ENCODE assay signal across 32 cellular contexts in the genomic region with DNA sequence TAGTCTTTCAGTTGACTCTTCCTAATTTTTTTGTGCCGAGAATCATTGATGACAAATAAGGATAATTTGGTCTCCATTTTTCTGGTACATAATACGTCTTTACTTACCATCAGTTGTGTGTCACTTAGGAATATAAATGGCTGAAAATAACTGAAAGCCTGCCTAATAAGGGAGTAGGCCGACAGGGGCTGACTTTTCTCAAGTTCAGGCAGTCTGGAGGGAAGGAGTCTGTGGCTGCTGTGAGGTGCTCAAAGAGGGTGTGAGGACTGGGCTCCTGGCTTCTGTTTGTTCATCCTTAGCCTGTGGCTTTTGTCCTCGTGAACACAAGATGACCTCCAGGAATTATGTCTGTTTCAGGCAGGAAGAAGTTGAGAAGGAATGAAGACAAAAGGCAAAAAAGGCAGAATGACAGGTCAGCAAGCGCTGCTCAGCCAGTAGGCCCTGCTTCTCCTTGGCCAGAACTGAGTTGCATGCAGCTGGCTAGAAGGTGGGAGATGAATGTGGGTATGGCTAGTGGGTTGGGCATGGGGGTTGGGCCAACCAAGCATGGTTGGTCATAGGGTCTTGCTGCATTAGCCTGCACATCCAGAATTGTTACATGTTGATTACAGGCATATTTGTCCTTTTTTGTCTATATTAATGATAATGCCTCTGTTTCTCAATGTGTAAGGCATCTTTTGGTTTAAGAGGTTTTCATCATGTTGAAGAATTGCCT. TPM values are rescaled to one million over a fixed set of nuclear protein-coding genes. Genes with fewer than 3 reads are reported as not detected.
DNase-seq lines count a peak whose midpoint lies in the region; ATAC-seq, FAIRE-seq and TF ChIP-seq lines count a peak whose summit lies in the region.
"Had no signal": no experiment of that assay in that cellular context is flagged by ENCODE, and none has a peak within 500 bp of the region (broad histone marks: within the 10 kb centered on the region; RNA-seq: fewer than 3 reads in every experiment).

No MANE protein-coding gene starts in this region.

- no peak for TF ChIP-seq EP300 in A549 (IDR thresholded peaks at IDR 0.05)

- POLR2A ChIA-PET in A549 (lab: Yijun Ruan, JAX): no interaction called here

- H3K27ac ChIP-seq in A549 (0 out of 6 replicates have a peak overlapping the region, but pooled peaks of 1 of the 2 experiments have one; percentile 19), endodermal cell (ENCODE audit: low read depth, low read length) (no peak overlapping the region), trophoblast cell (ENCODE audit: low read depth, low read length) (peak overlapping the region; percentile 40)
- H3K27ac ChIP-seq: brain microvascular endothelial cell, colonic mucosa, HL-60, Peyer's patch had no signal

- H3K36me3 ChIP-seq in endodermal cell (ENCODE audit: control insufficient read depth, insufficient read depth, low read length) (peaks cover 6% of the 10 kb centered on the region), trophoblast cell (ENCODE audit: control insufficient read depth in 1 of 2, insufficient read depth in 2 of 2, low read length in 2 of 2) (no peaks in the 10 kb centered on the region)
- H3K36me3 ChIP-seq: BE2C, brain microvascular endothelial cell, colonic mucosa, Peyer's patch had no signal

- no peak overlapping the region for H2BK12ac ChIP-seq in trophoblast cell (ENCODE audit: low read length)

- H3K4me3 ChIP-seq in A549 (no peak overlapping the region), endodermal cell (ENCODE audit: low read length) (no peak overlapping the region), trophoblast cell (ENCODE audit: low read depth, low read length) (no peak overlapping the region)
- H3K4me3 ChIP-seq: colonic mucosa, Peyer's patch had no signal

- FAIRE-seq in A549 (lab: Jason Lieb, UNC): peak; percentile 56
- no peak for FAIRE-seq in frontal cortex (lab: Jason Lieb, UNC)
- FAIRE-seq: GM19239, keratinocyte, urothelium cell line had no signal

- H3K9me3 ChIP-seq in A549 (no peaks in the 10 kb centered on the region), endodermal cell (ENCODE audit: control insufficient read depth, low read length) (no peaks in the 10 kb centered on the region), trophoblast cell (ENCODE audit: insufficient read depth, low read depth, low read length) (no peaks in the 10 kb centered on the region)
- H3K9me3 ChIP-seq: BE2C, colonic mucosa, Peyer's patch had no signal

- H3K27ac Mint-ChIP-seq in HFFc6: peak overlapping the region; percentile 59
- peak overlapping the region; percentile 36 for H3K27ac Mint-ChIP-seq in endodermal cell
- H3K27ac Mint-ChIP-seq: activated CD4-positive, alpha-beta memory T cell treated with anti-CD3 and anti-CD28 coated beads, Interleukin-2, amount 10 ng/mL, durations not matched to agents 7 days and 5 days; activated T-helper 1 cell treated with anti-CD3 and anti-CD28 coated beads, Interleukin-12 subunit alpha, Interleukin-12 subunit beta, Interleukin-2, Interleukin-4 antibody, amounts not matched to agents 30 ng/mL and 10 ng/mL and 1 ng/mL, durations not matched to agents 14 hours and 24 hours and 36 hours; stimulated activated effector memory CD8-positive, alpha-beta T cell treated with anti-CD3 and anti-CD28 coated beads, Interleukin-12 subunit alpha, Interleukin-12 subunit beta, amount 100 ng/mL, for 72 hours had no signal

- H3K4me1 Mint-ChIP-seq in HFFc6 (ENCODE audit: low read depth) (peaks cover 74% of the 10 kb centered on the region), endodermal cell (peaks cover 37% of the 10 kb centered on the region)
- H3K4me1 Mint-ChIP-seq: activated CD4-positive, alpha-beta memory T cell treated with anti-CD3 and anti-CD28 coated beads, Interleukin-2, amount 10 ng/mL, durations not matched to agents 7 days and 5 days had no signal

- H3K27me3 Mint-ChIP-seq in HFFc6 (ENCODE audit: insufficient read depth) (no peaks in the 10 kb centered on the region), endodermal cell (ENCODE audit: insufficient read depth) (no peaks in the 10 kb centered on the region)
- H3K27me3 Mint-ChIP-seq: activated CD4-positive, alpha-beta memory T cell treated with anti-CD3 and anti-CD28 coated beads, Interleukin-2, amount 10 ng/mL, durations not matched to agents 7 days and 5 days had no signal

- H3K27me3 ChIP-seq in endodermal cell (ENCODE audit: control insufficient read depth, insufficient read depth, low read length, poor library complexity, severe bottlenecking): no peaks in the 10 kb centered on the region
- H3K27me3 ChIP-seq in trophoblast cell (ENCODE audit: insufficient read depth, low read length): no peaks in the 10 kb centered on the region
- H3K27me3 ChIP-seq: BE2C, brain microvascular endothelial cell, colonic mucosa, Peyer's patch had no signal

- H3K14ac ChIP-seq in trophoblast cell (ENCODE audit: low read length): no peak overlapping the region

- no peak overlapping the region for H2AK5ac ChIP-seq in trophoblast cell (ENCODE audit: low read length)

- H3K4me2 ChIP-seq in A549: no peak overlapping the region
- no peak overlapping the region for H3K4me2 ChIP-seq in trophoblast cell (ENCODE audit: low read length)

- no peak for TF ChIP-seq POLR2A in A549 (IDR thresholded peaks at IDR 0.05; ENCODE audit: low read length)

- no peak overlapping the region for H4K12ac ChIP-seq in trophoblast cell (ENCODE audit: low read depth, low read length)

- H3K9ac ChIP-seq in endodermal cell (ENCODE audit: extremely low read depth, low read length, poor library complexity, severe bottlenecking) (no peak overlapping the region), trophoblast cell (ENCODE audit: low read length) (no peak overlapping the region)

- H3K9me3 Mint-ChIP-seq in HFFc6 (no peaks in the 10 kb centered on the region), endodermal cell (no peaks in the 10 kb centered on the region)
- H3K9me3 Mint-ChIP-seq: activated CD4-positive, alpha-beta memory T cell treated with anti-CD3 and anti-CD28 coated beads, Interleukin-2, amount 10 ng/mL, durations not matched to agents 7 days and 5 days; activated T-helper 1 cell treated with anti-CD3 and anti-CD28 coated beads, Interleukin-12 subunit alpha, Interleukin-12 subunit beta, Interleukin-2, Interleukin-4 antibody, amounts not matched to agents 30 ng/mL and 10 ng/mL and 1 ng/mL, durations not matched to agents 14 hours and 24 hours and 36 hours; CD8-positive, alpha-beta memory T cell; stimulated activated effector memory CD8-positive, alpha-beta T cell treated with anti-CD3 and anti-CD28 coated beads, Interleukin-12 subunit alpha, Interleukin-12 subunit beta, amount 100 ng/mL, for 72 hours had no signal

- H3K36me3 Mint-ChIP-seq in HFFc6 (ENCODE audit: low read depth) (peaks cover 25% of the 10 kb centered on the region), endodermal cell (ENCODE audit: low read depth) (peaks cover 8% of the 10 kb centered on the region)
- H3K36me3 Mint-ChIP-seq: CD8-positive, alpha-beta memory T cell; stimulated activated effector memory CD8-positive, alpha-beta T cell treated with anti-CD3 and anti-CD28 coated beads, Interleukin-12 subunit alpha, Interleukin-12 subunit beta, amount 100 ng/mL, for 72 hours had no signal

- no peak overlapping the region for H3K4ac ChIP-seq in trophoblast cell (ENCODE audit: low read depth, low read length)

- H3K79me2 ChIP-seq in trophoblast cell (ENCODE audit: control insufficient read depth, insufficient read depth, low read length, poor library complexity): peaks cover 20% of the 10 kb centered on the region

- peak in 1 of 2 experiments; percentile 42; a peak in 3 of 6 replicates for ATAC-seq in A549
- ATAC-seq: stimulated activated effector memory CD8-positive, alpha-beta T cell treated with anti-CD3 and anti-CD28 coated beads, Interleukin-12 subunit alpha, Interleukin-12 subunit beta, amount 100 ng/mL, for 72 hours had no signal

- peak overlapping the region; percentile 26 for H3K4me3 Mint-ChIP-seq in HFFc6
- no peak overlapping the region for H3K4me3 Mint-ChIP-seq in endodermal cell
- H3K4me3 Mint-ChIP-seq: activated CD4-positive, alpha-beta memory T cell treated with anti-CD3 and anti-CD28 coated beads, Interleukin-2, amount 10 ng/mL, durations not matched to agents 7 days and 5 days; activated T-helper 1 cell treated with anti-CD3 and anti-CD28 coated beads, Interleukin-12 subunit alpha, Interleukin-12 subunit beta, Interleukin-2, Interleukin-4 antibody, amounts not matched to agents 30 ng/mL and 10 ng/mL and 1 ng/mL, durations not matched to agents 14 hours and 24 hours and 36 hours; CD8-positive, alpha-beta memory T cell; stimulated activated effector memory CD8-positive, alpha-beta T cell treated with anti-CD3 and anti-CD28 coated beads, Interleukin-12 subunit alpha, Interleukin-12 subunit beta, amount 100 ng/mL, for 72 hours had no signal

- no peak overlapping the region for H4K91ac ChIP-seq in trophoblast cell (ENCODE audit: low read depth, low read length)

- no peak overlapping the region for H3K23ac ChIP-seq in trophoblast cell (ENCODE audit: low read length)

- TF ChIP-seq RAD21 in A549 (conservative IDR thresholded peaks at IDR 0.05 in 1 of 2, IDR thresholded peaks at IDR 0.05 in 1 of 2): no peak

- WGBS in A549 (ENCODE audit: missing lambda C conversion rate): 82% methylated on average over 5 of the region's 5 CpGs
- 82 to 93% methylated on average over 4 to 5 of the region's 5 CpGs for WGBS in endodermal cell (ENCODE audit: insufficient coverage in 1 of 2, insufficient read length in 1 of 2), 2 experiments
- WGBS in trophoblast cell (ENCODE audit: extremely low coverage, insufficient coverage, insufficient read length): no CpG with 5 or more reads among the region's 5 CpGs

- no peak overlapping the region for H4K8ac ChIP-seq in trophoblast cell (ENCODE audit: low read depth, low read length)

- DNase-seq in A549 (ENCODE audit: low read depth in 1 of 2, low spot score in 1 of 2) (no peak), HFFc6 (no peak), endodermal cell (peak; percentile 44), trophoblast cell (peak in 1 of 2 donors; percentile 21), frontal cortex (ENCODE audit: low spot score in 2 of 2) (no peak), cerebellar cortex (ENCODE audit: low spot score) (no peak)
- no peak for DNase-seq in stimulated activated naive CD4-positive, alpha-beta T cell (lab: John Stamatoyannopoulos, UW)
- DNase-seq: activated CD4-positive, alpha-beta memory T cell treated with anti-CD3 and anti-CD28 coated beads, Interleukin-2, amount 10 ng/mL, durations not matched to agents 7 days and 5 days; activated CD4-positive, alpha-beta T cell treated with anti-CD3 and anti-CD28 coated beads for 1 hour; activated CD8-positive, alpha-beta memory T cell treated with anti-CD3 and anti-CD28 coated beads, Interleukin-2, amount 50 U/mL, for 4 hours; activated naive CD4-positive, alpha-beta T cell treated with Interleukin-2 at 50 U/mL for 16 hours; BE2C; brain microvascular endothelial cell; CD8-positive, alpha-beta memory T cell; colonic mucosa; DMS 273 treated with DMSO at 0.1 percent for 48 hours; effector CD8-positive, alpha-beta T cell; erythroblast; Kasumi-1; MV-4-11; NCI-H146; NCI-H446; NCI-H774; occipital lobe; Peyer's patch; SHP77 treated with DMSO at 0.1 percent for 48 hours had no signal

- TF ChIP-seq CTCF in A549 (IDR thresholded peaks at IDR 0.05) (no peak), HFFc6 (IDR thresholded peaks at IDR 0.05) (no peak), endodermal cell (conservative IDR thresholded peaks at IDR 0.05) (no peak)

- H2AFZ ChIP-seq in trophoblast cell (ENCODE audit: insufficient read depth, low read length, poor library complexity): no peak overlapping the region

- H3K79me1 ChIP-seq in trophoblast cell (ENCODE audit: low read length): no peaks in the 10 kb centered on the region

- H2BK120ac ChIP-seq in trophoblast cell (ENCODE audit: insufficient read depth, low read length, poor library complexity): no peak overlapping the region

- H2BK5ac ChIP-seq in trophoblast cell (ENCODE audit: low read depth, low read length, poor library complexity): no peak overlapping the region

- CTCF ChIA-PET in A549 (lab: Yijun Ruan, JAX): no interaction called here

- H3K18ac ChIP-seq in trophoblast cell (ENCODE audit: low read length): peak overlapping the region; percentile 9

- peaks cover 69% of the 10 kb centered on the region for H3K4me1 ChIP-seq in A549
- H3K4me1 ChIP-seq in endodermal cell (ENCODE audit: control insufficient read depth, insufficient read depth, low read length): no peaks in the 10 kb centered on the region
- peaks cover 5 to 20% of the 10 kb centered on the region in 2 experiments for H3K4me1 ChIP-seq in trophoblast cell (ENCODE audit: control insufficient read depth in 1 of 2, insufficient read depth in 2 of 2, low read length in 2 of 2)
- H3K4me1 ChIP-seq: colonic mucosa, Peyer's patch had no signal

RNA-seq across cellular contexts. Expression of a gene that starts 29.2 kb away (rescaled TPM):
- polyA plus RNA-seq in A549 (2011; rRNA removed) (69.5 and 117 TPM in 2 replicates), A549 (2017; fragmentation: RNase III; extraction: RNeasy Plus Mini Kit Qiagen cat#74134 plus additional on column Dnase treatment) (38.5 to 48.4 TPM (median 42.6 TPM) in 3 replicates)
- polyA plus RNA-seq in A549 (2012; cell fraction: cytosol; rRNA removed): 53.7 and 64.5 TPM in 2 replicates
- 140 and 145 TPM in 2 replicates for polyA plus RNA-seq in A549 (2012; cell fraction: nucleus; rRNA removed)
- 348 and 449 TPM in 2 replicates for polyA minus RNA-seq in A549 (2011; rRNA and poly(A)+ RNA removed)
- total RNA-seq in HFFc6 (2021; fragmentation: NEBNext Ultra II Directional; extraction: Animal tissue kit (Norgen Biotek cat#: 25700)): 10 to 100 TPM; 46.7 to 61.9 (median 50.1) TPM
- total RNA-seq in endodermal cell (100 to 1,000 TPM; 115 to 119 TPM), frontal cortex (28.1 TPM)
- 54.4 TPM for polyA plus RNA-seq in endodermal cell (2013, experiment 1 of 2)
- 50.2 TPM for polyA plus RNA-seq in endodermal cell (2013, experiment 2 of 2)
- polyA plus RNA-seq in trophoblast cell (2013): 121 and 126 TPM in 2 replicates
